ENCODE assay signal across 26 cellular contexts in the genomic region with DNA sequence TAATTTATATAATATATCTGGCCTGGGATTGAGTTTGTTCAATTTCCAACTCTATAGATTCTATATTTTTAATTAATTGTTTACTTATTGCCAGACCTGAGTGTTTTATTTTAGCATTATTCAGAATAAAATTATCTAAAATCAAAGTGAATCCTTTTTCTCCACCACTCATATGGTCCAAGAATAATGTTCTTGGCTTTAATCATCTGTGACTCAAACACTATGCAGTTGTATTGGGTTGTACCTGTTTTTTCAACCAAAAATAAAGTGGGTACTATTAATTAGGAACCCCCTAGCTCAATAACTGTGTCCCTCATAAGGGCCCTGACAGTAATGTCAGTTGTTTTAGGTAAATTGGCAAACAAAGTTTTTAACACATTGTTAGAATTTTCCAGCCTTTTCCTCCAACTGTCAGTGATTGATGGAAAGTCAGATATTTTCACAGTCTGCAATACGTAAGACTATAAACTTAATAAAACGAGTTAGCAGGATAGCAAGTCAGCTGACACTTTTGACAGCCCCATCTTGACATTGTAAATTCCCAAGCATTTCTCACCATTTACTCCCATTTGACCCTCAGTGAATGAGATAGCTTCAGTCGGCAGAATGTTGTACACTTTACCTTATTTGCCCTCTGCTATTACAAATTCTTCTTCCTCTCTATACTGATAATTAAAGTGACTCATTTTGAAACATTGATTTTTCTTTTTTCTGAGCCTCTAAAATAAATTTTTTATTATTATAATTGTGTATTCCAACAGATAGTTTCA.
"Had no signal": no experiment of that assay in that cellular context is flagged by ENCODE, and none has a peak within 500 bp of the region (broad histone marks: within the 10 kb centered on the region; RNA-seq: fewer than 3 reads in every experiment).

No MANE protein-coding gene starts in this region.

- H3K27ac ChIP-seq: stomach, suprapubic skin, testis, thoracic aorta, thyroid gland, tibial artery, tibial nerve, transverse colon, upper lobe of left lung, upper lobe of right lung, uterus, vagina had no signal

- H3K36me3 ChIP-seq: stomach, suprapubic skin, thoracic aorta, thyroid gland, tibial artery, tibial nerve, transverse colon, upper lobe of left lung, upper lobe of right lung, uterus, vagina had no signal

- H3K4me3 ChIP-seq: stomach, suprapubic skin, testis, thoracic aorta, thyroid gland, tibial artery, tibial nerve, transverse colon, upper lobe of left lung, upper lobe of right lung, uterus, vagina had no signal

- H3K27me3 ChIP-seq: stomach, suprapubic skin, testis, thyroid gland, tibial artery, tibial nerve, transverse colon, upper lobe of left lung, upper lobe of right lung, uterus, vagina had no signal

- H3K4me1 ChIP-seq: stomach, suprapubic skin, testis, thyroid gland, tibial artery, tibial nerve, transverse colon, upper lobe of left lung, upper lobe of right lung, uterus, vagina had no signal

- ATAC-seq: stimulated activated effector memory CD8-positive, alpha-beta T cell treated with anti-CD3 and anti-CD28 coated beads, Interleukin-12 subunit alpha, Interleukin-12 subunit beta, amount 100 ng/mL, for 72 hours; stimulated activated memory B cell treated with anti-CD40 and anti-IgM and Interleukin-4, amounts not matched to agents 10 μg/mL and 1 μg/mL and 100 μg/mL, for 72 hours; stimulated activated naive B cell treated with anti-CD40 and anti-IgM and Interleukin-4, amounts not matched to agents 10 μg/mL and 1 μg/mL and 100 μg/mL, for 72 hours; stimulated activated naive CD8-positive, alpha-beta T cell treated with anti-CD3 and anti-CD28 coated beads, Interleukin-15, amount 100 ng/mL, for 72 hours; stimulated activated naive CD8-positive, alpha-beta T cell treated with anti-CD3 and anti-CD28 coated beads, Interleukin-15, Interleukin-2, amounts not matched to agents 100 U/mL and 50 U/mL, for 24 hours; upper lobe of right lung had no signal

- H3K9me3 ChIP-seq: testis, thoracic aorta, thyroid gland, transverse colon, upper lobe of left lung, upper lobe of right lung, uterus, vagina had no signal

- DNase-seq: stimulated activated CD4-positive, alpha-beta T cell treated with anti-CD3 and anti-CD28 coated beads, Interleukin-2, amount 100 ng/mL, for 48 hours; stimulated activated CD4-positive, alpha-beta T cell treated with anti-CD3 and anti-CD28 coated beads, Interleukin-4, amount 100 ng/mL, for 1 hour; stimulated activated CD4-positive, alpha-beta T cell treated with anti-CD3 and anti-CD28 coated beads, Interleukin-4, amount 100 ng/mL, for 24 hours; stimulated activated CD4-positive, alpha-beta T cell treated with anti-CD3 and anti-CD28 coated beads, Interleukin-4, amount 100 ng/mL, for 4 hours; stimulated activated CD8-positive, alpha-beta memory T cell treated with anti-CD3 and anti-CD28 coated beads, Interleukin-4, amount 100 ng/mL, for 48 hours; stimulated activated naive B cell treated with anti-CD40 and anti-IgM and Interleukin-4, amounts not matched to agents 10 μg/mL and 1 μg/mL and 100 μg/mL, for 72 hours; stimulated activated naive CD4-positive, alpha-beta T cell; stimulated activated naive CD4-positive, alpha-beta T cell treated with Interleukin-2 at 50 U/mL for 16 hours; stimulated activated naive CD8-positive, alpha-beta T cell treated with anti-CD3 and anti-CD28 coated beads, Interleukin-15, amount 100 ng/mL, for 72 hours; stimulated activated naive CD8-positive, alpha-beta T cell treated with anti-CD3 and anti-CD28 coated beads, Interleukin-15, Interleukin-2, amounts not matched to agents 100 U/mL and 50 U/mL, for 24 hours; stomach; substantia nigra; testis; thyroid gland; tibial artery; transverse colon; trophoblast cell; upper lobe of left lung; upper lobe of right lung; uterus had no signal
